23 cellular contexts compared by ENCODE assay signal in the genomic region with DNA sequence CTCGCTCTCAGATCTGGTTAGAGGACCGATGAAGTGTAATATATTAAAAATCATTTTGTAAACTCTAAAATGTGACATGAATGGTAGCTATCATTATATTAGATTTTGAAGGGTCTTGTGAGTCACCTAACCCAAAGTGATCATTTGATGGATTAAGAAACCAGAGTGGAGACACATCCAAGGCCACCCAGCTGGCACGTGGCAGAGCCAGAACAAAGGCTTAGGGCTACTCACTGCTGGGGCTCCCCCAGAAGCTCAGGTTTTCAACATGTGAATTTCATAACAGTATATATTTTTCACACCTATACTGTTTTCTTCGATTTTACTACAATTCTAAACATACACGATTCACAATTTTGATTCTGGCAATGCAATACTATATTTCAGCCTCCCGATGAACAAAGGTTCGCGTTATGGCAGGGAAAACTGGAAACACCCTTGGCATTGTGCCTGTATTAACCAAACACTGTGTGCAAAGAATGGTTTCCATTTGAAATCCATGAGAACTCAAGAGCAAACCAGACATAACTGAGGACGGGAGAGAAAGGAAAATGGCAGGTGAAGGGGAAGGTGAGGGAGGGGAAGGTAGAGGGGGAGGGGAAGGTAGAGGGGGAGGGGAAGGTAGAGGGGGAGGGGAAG.
"Had no signal": no experiment of that assay in that cellular context is flagged by ENCODE, and none has a peak within 500 bp of the region (broad histone marks: within the 10 kb centered on the region; RNA-seq: fewer than 3 reads in every experiment).

No MANE protein-coding gene starts in this region.

- H3K4me1 ChIP-seq: ascending aorta, left ventricle myocardium inferior, prostate gland, right atrium auricular region had no signal

- H3K4me1 Mint-ChIP-seq: immature natural killer cell had no signal

- H3K9me3 ChIP-seq: ascending aorta, left ventricle myocardium inferior, prostate gland, right atrium auricular region, tibial artery had no signal

- H3K27me3 ChIP-seq: ascending aorta, brain microvascular endothelial cell, hepatocyte, right atrium auricular region, tibial artery had no signal

- H3K9me3 Mint-ChIP-seq: immature natural killer cell; stimulated activated naive CD8-positive, alpha-beta T cell treated with anti-CD3 and anti-CD28 coated beads, Interleukin-15, Interleukin-2, amounts not matched to agents 100 ng/mL and 50 ng/mL, for 24 hours; T-cell had no signal

- H3K27ac Mint-ChIP-seq: activated CD8-positive, alpha-beta T cell treated with anti-CD3 and anti-CD28 coated beads, Interleukin-2, amount 10 ng/mL, durations not matched to agents 7 days and 5 days; immature natural killer cell; stimulated activated naive CD8-positive, alpha-beta T cell treated with anti-CD3 and anti-CD28 coated beads, Interleukin-15, Interleukin-2, amounts not matched to agents 100 ng/mL and 50 ng/mL, for 24 hours; T-cell had no signal

- H3K4me3 Mint-ChIP-seq: activated CD8-positive, alpha-beta T cell treated with anti-CD3 and anti-CD28 coated beads, Interleukin-2, amount 10 ng/mL, durations not matched to agents 7 days and 5 days; immature natural killer cell; naive thymus-derived CD8-positive, alpha-beta T cell; stimulated activated naive CD8-positive, alpha-beta T cell treated with anti-CD3 and anti-CD28 coated beads, Interleukin-15, Interleukin-2, amounts not matched to agents 100 ng/mL and 50 ng/mL, for 24 hours; T-cell had no signal

- ATAC-seq: activated CD8-positive, alpha-beta T cell treated with anti-CD3 and anti-CD28 coated beads, Interleukin-2, amount 10 ng/mL, durations not matched to agents 7 days and 5 days; activated naive CD4-positive, alpha-beta T cell treated with anti-CD3 and anti-CD28 coated beads, Interleukin-2, amount 50 U/mL, for 72 hours; esophagus mucosa; naive thymus-derived CD8-positive, alpha-beta T cell; T-cell had no signal

- H3K27ac ChIP-seq: ascending aorta, brain microvascular endothelial cell, hepatocyte, left ventricle myocardium inferior, prostate gland, right atrium auricular region, tibial artery, WERI-Rb-1 had no signal

- H3K4me3 ChIP-seq: ascending aorta, hepatocyte, left ventricle myocardium inferior, prostate gland, right atrium auricular region, tibial artery had no signal

- H3K27me3 Mint-ChIP-seq: naive thymus-derived CD8-positive, alpha-beta T cell; stimulated activated naive CD8-positive, alpha-beta T cell treated with anti-CD3 and anti-CD28 coated beads, Interleukin-15, Interleukin-2, amounts not matched to agents 100 ng/mL and 50 ng/mL, for 24 hours; T-cell had no signal

- H3K36me3 ChIP-seq: ascending aorta, brain microvascular endothelial cell, left ventricle myocardium inferior, prostate gland, right atrium auricular region, tibial artery, WERI-Rb-1 had no signal

- DNase-seq: activated CD4-positive, alpha-beta T cell treated with anti-CD3 and anti-CD28 coated beads for 1 hour; activated CD4-positive, alpha-beta T cell treated with anti-CD3 and anti-CD28 coated beads, Interleukin-2, amount 50 U/mL, for 1 hour; activated CD8-positive, alpha-beta T cell treated with anti-CD3 and anti-CD28 coated beads, Interleukin-2, amount 10 ng/mL, durations not matched to agents 7 days and 5 days; activated gamma-delta T cell; brain microvascular endothelial cell; caudate nucleus; dermis blood vessel endothelial cell; effector memory CD4-positive, alpha-beta T cell; glutamatergic neuron; immature natural killer cell; left ventricle myocardium inferior; naive thymus-derived CD8-positive, alpha-beta T cell; stimulated activated CD4-positive, alpha-beta T cell treated with anti-CD3 and anti-CD28 coated beads, Interleukin-4, amount 100 ng/mL, for 24 hours; T-cell; WERI-Rb-1 had no signal
